Comparison of ENCODE assay signal across 10 cellular contexts in the genomic region with DNA sequence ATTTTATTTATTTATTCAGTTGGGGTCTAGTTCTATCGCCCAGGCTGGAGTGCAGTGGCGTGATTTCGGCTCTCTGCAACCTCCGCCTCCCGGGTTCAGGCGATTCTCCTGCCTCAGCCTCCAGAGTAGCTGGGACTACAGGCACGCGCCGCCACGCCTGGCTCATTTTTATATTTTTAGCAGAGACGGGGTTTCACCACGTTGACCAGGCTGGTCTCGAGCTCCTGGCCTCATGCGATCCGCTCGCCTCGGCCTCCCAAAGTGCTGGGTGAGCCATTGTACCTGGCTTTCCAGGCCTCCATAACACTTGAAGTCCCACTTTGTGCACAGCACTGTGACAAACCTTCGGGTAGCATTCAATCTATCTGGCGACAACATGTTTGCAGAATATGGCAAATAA. TPM values are rescaled to one million over a fixed set of nuclear protein-coding genes. Genes with fewer than 3 reads are reported as not detected.
DNase-seq lines count a peak whose midpoint lies in the region; FAIRE-seq and TF ChIP-seq lines count a peak whose summit lies in the region.
"Had no signal": no experiment of that assay in that cellular context is flagged by ENCODE, and none has a peak within 500 bp of the region (broad histone marks: within the 10 kb centered on the region; RNA-seq: fewer than 3 reads in every experiment).

No MANE protein-coding gene starts in this region.

- H2AFZ ChIP-seq in endothelial cell of umbilical vein (ENCODE audit: low read depth, low read length): no peak overlapping the region

- in situ Hi-C loops in HAP-1 (cut with MboI; ENCODE audit: low sequenced_read_pairs): loop anchor here (10.0 kb wide), 1 partner anchor 150 kb away; no protein-coding TSS in a partner anchor

- POLR2A ChIA-PET in endothelial cell of umbilical vein (lab: Charles Lee): no interaction called here

- dilution Hi-C loops in endothelial cell of umbilical vein (cut with MboI; ENCODE audit: extremely low pct_ligation_motif_present, low sequenced_read_pairs): no loop called here

- peak overlapping the region; percentile 79 for H3K4me2 ChIP-seq in endothelial cell of umbilical vein (ENCODE audit: insufficient read depth, low read length)

- no peak overlapping the region for H3K9ac ChIP-seq in endothelial cell of umbilical vein (replicated peaks; ENCODE audit: extremely low read depth, insufficient read depth, low read length)

- no TSS peak for BruUV-seq in endothelial cell of umbilical vein (replicated peaks; lab: Mats Ljungman, UMichigan)

- peak overlapping the region; percentile 85 to 97 (median 90) for H3K27ac ChIP-seq in Peyer's patch
- H3K27ac ChIP-seq in endothelial cell of umbilical vein (ENCODE audit: insufficient read depth, low read depth, low read length): no peak overlapping the region
- H3K27ac ChIP-seq in prostate gland: peak overlapping the region; percentile 80 to 85

- TF ChIP-seq CTCF in Peyer's patch (IDR thresholded peaks at IDR 0.05) (no peak), endothelial cell of umbilical vein (IDR thresholded peaks at IDR 0.05; ENCODE audit: extremely low read depth in 1 of 2, insufficient read depth in 1 of 2, low read depth in 1 of 2, low read length in 2 of 2) (no peak), prostate gland (IDR thresholded peaks at IDR 0.05) (no peak)

- peaks cover 4% of the 10 kb centered on the region for H3K36me3 ChIP-seq in HAP-1 (replicated peaks)
- no peaks in the 10 kb centered on the region for H3K36me3 ChIP-seq in Peyer's patch
- no peaks in the 10 kb centered on the region for H3K36me3 ChIP-seq in endothelial cell of umbilical vein (ENCODE audit: control insufficient read depth in 2 of 2, extremely low read depth in 1 of 2, insufficient read depth in 2 of 2, low read length in 2 of 2)
- H3K36me3 ChIP-seq in prostate gland: no peaks in the 10 kb centered on the region
- H3K36me3 ChIP-seq: brain microvascular endothelial cell had no signal

- H3K9me3 ChIP-seq in HAP-1: no peaks in the 10 kb centered on the region
- H3K9me3 ChIP-seq in Peyer's patch: no peaks in the 10 kb centered on the region
- no peaks in the 10 kb centered on the region for H3K9me3 ChIP-seq in endothelial cell of umbilical vein (replicated peaks; ENCODE audit: control insufficient read depth, insufficient read depth, low read length)
- no peaks in the 10 kb centered on the region for H3K9me3 ChIP-seq in prostate gland

- H3K9me1 ChIP-seq in endothelial cell of umbilical vein (replicated peaks; ENCODE audit: control insufficient read depth, extremely low read depth, insufficient read depth, low read length): no peaks in the 10 kb centered on the region

- intact Hi-C loops in endothelial cell of umbilical vein (cut with micrococcal nuclease): loop anchor here (2.0 to 10.0 kb wide), 3 partner anchors 116 to 417 kb away; a partner anchor contains a TSS
- intact Hi-C loops in prostate gland (cut with DNase I): loop anchor here (5.0 kb wide), 3 partner anchors 78 to 212 kb away; a partner anchor contains a TSS

- H3K4me1 ChIP-seq in HAP-1: peaks cover 18% of the 10 kb centered on the region
- peaks cover 0 to 18% (median 12%) of the 10 kb centered on the region in 4 donors for H3K4me1 ChIP-seq in Peyer's patch
- H3K4me1 ChIP-seq in endothelial cell of umbilical vein (ENCODE audit: control insufficient read depth, extremely low read depth, insufficient read depth, low read length): peaks cover 18% of the 10 kb centered on the region
- H3K4me1 ChIP-seq in prostate gland (replicated peaks): no peaks in the 10 kb centered on the region

- CTCF ChIA-PET in endothelial cell of umbilical vein (lab: Charles Lee): no interaction called here

- H3K79me2 ChIP-seq in endothelial cell of umbilical vein (ENCODE audit: control insufficient read depth, insufficient read depth, low read length): peaks cover 33% of the 10 kb centered on the region

- H4K20me1 ChIP-seq in endothelial cell of umbilical vein (replicated peaks; ENCODE audit: control insufficient read depth, extremely low read depth, insufficient read depth, low read length): no peaks in the 10 kb centered on the region

- peak; percentile 58 for FAIRE-seq in endothelial cell of umbilical vein (lab: Jason Lieb, UNC)

- no peak for DNase-seq in HAP-1 (ENCODE audit: low spot score in 2 of 2)
- no peak for DNase-seq in Peyer's patch
- no peak for DNase-seq in endothelial cell of umbilical vein (ENCODE audit: low read depth, low spot score)
- DNase-seq in prostate gland (ENCODE audit: low spot score): no peak
- no peak for DNase-seq in NCI-H2029 (lab: John Stamatoyannopoulos, UW)
- no peak for DNase-seq in KG1 (lab: John Stamatoyannopoulos, UW)
- no peak for DNase-seq in NCI-H1092 (lab: John Stamatoyannopoulos, UW)
- DNase-seq in NCI-H526 (lab: John Stamatoyannopoulos, UW): no peak
- DNase-seq: NCI-H1105 had no signal

- H3K27me3 ChIP-seq in HAP-1 (ENCODE audit: low read depth) (no peaks in the 10 kb centered on the region), Peyer's patch (no peaks in the 10 kb centered on the region), endothelial cell of umbilical vein (ENCODE audit: control insufficient read depth in 2 of 2, insufficient read depth in 2 of 2, low read length in 2 of 2) (no peaks in the 10 kb centered on the region), prostate gland (replicated peaks; ENCODE audit: insufficient read depth) (no peaks in the 10 kb centered on the region)
- H3K27me3 ChIP-seq: brain microvascular endothelial cell had no signal

- 77% methylated on average over 19 of the region's 19 CpGs for WGBS in prostate gland

- TF ChIP-seq POLR2A in Peyer's patch (IDR thresholded peaks at IDR 0.05) (no peak), endothelial cell of umbilical vein (IDR thresholded peaks at IDR 0.05; ENCODE audit: low read depth, low read length) (no peak), prostate gland (IDR thresholded peaks at IDR 0.05) (no peak)

- H3K4me3 ChIP-seq in HAP-1: peak overlapping the region; percentile 92
- H3K4me3 ChIP-seq in Peyer's patch: no peak overlapping the region
- no peak overlapping the region for H3K4me3 ChIP-seq in endothelial cell of umbilical vein (replicated peaks in 1 of 3; ENCODE audit: insufficient read depth in 1 of 3, low read depth in 1 of 3, low read length in 3 of 3)
- H3K4me3 ChIP-seq in prostate gland: peak overlapping the region in 1 of 2 donors; percentile 69

TF ChIP-seq in endothelial cell of umbilical vein, 7 proteins besides CTCF, POLR2A, EP300 and RAD21:
- no peak for TF ChIP-seq POLR2AphosphoS5 (IDR thresholded peaks at IDR 0.05; ENCODE audit: insufficient read depth, low read depth, low read length)
- no peak for TF ChIP-seq MYC (IDR thresholded peaks at IDR 0.05; ENCODE audit: low read depth, low read length)
- TF ChIP-seq, protein P1, sequence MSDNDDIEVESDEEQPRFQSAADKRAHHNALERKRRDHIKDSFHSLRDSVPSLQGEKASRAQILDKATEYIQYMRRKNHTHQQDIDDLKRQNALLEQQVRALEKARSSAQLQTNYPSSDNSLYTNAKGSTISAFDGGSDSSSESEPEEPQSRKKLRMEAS (IDR thresholded peaks at IDR 0.05; ENCODE audit: insufficient read depth, insufficient read length): no peak
- no peak for TF ChIP-seq JUN (IDR thresholded peaks at IDR 0.05; ENCODE audit: borderline replicate concordance, insufficient read depth, insufficient read length, low read depth)
- TF ChIP-seq EZH2 (IDR thresholded peaks at IDR 0.05; ENCODE audit: borderline replicate concordance, low read depth, low read length, severe bottlenecking): no peak
- no peak for TF ChIP-seq GATA2 (IDR thresholded peaks at IDR 0.05; ENCODE audit: insufficient read depth, insufficient read length, low read depth, low read length)
- no peak for TF ChIP-seq FOS (IDR thresholded peaks at IDR 0.05; ENCODE audit: borderline replicate concordance, insufficient read depth, low read length)

RNA-seq across cellular contexts. Expression of a gene that starts 1.0 kb away (rescaled TPM):
- 10 to 100 TPM; 10.9 to 18.2 (median 16.5) TPM for total RNA-seq in Peyer's patch
- total RNA-seq in endothelial cell of umbilical vein: 11.0 and 15.8 TPM in 2 replicates
- 1.8 and 2.1 TPM in 2 replicates for polyA plus RNA-seq in endothelial cell of umbilical vein
- polyA plus RNA-seq in endothelial cell of umbilical vein (2011; cell fraction: cytosol; rRNA removed): 3.6 and 4.1 TPM in 2 replicates
- polyA plus RNA-seq in endothelial cell of umbilical vein (2011; cell fraction: nucleus; rRNA removed): 9.2 and 9.6 TPM in 2 replicates
- 5.3 and 6.4 TPM in 2 replicates for polyA plus RNA-seq in endothelial cell of umbilical vein (2012)
- polyA minus RNA-seq in endothelial cell of umbilical vein: 4.4 and 4.6 TPM in 2 replicates
- polyA minus RNA-seq in endothelial cell of umbilical vein (2011; cell fraction: cytosol; rRNA and poly(A)+ RNA removed): 3.1 TPM
- 7.3 and 11.4 TPM in 2 replicates for polyA minus RNA-seq in endothelial cell of umbilical vein (2011; cell fraction: nucleus; rRNA and poly(A)+ RNA removed)
- 10 to 100 TPM; 11.5 to 20.8 TPM for total RNA-seq in prostate gland

RNA-seq across cellular contexts. Expression of a gene that starts 4.3 kb away (rescaled TPM):
- not detected for total RNA-seq in Peyer's patch
- total RNA-seq in endothelial cell of umbilical vein: not detected in 2 replicates
- polyA plus RNA-seq in endothelial cell of umbilical vein: 0.23 TPM in 1 of 2 replicates, not detected in the other
- 0.56 TPM in 1 of 2 replicates, not detected in the other for polyA plus RNA-seq in endothelial cell of umbilical vein (2011; cell fraction: cytosol; rRNA removed)
- not detected in 2 replicates for polyA plus RNA-seq in endothelial cell of umbilical vein (2011; cell fraction: nucleus; rRNA removed)
- polyA plus RNA-seq in endothelial cell of umbilical vein (2012): 0.86 TPM in 1 of 2 replicates, not detected in the other
- polyA minus RNA-seq in endothelial cell of umbilical vein: not detected in 2 replicates
- polyA minus RNA-seq in endothelial cell of umbilical vein (2011; cell fraction: cytosol; rRNA and poly(A)+ RNA removed): not detected
- polyA minus RNA-seq in endothelial cell of umbilical vein (2011; cell fraction: nucleus; rRNA and poly(A)+ RNA removed): not detected in 2 replicates
- total RNA-seq in prostate gland: 1 to 10 TPM in 1 of 2 donors, not detected in 1; 1.7 TPM
